Comparison of ENCODE assay signal across 8 cellular contexts in genomic region chr1:63327417-63328139, GRCh38. TPM values are rescaled to one million over a fixed set of nuclear protein-coding genes. Genes with fewer than 3 reads are reported as not detected.
DNase-seq lines count a peak whose midpoint lies in the region; ATAC-seq and TF ChIP-seq lines count a peak whose summit lies in the region.

No MANE protein-coding gene starts in this region.

- peak overlapping the region; percentile 52 for H3K9ac ChIP-seq in OCI-LY3 (ENCODE audit: low read length)

- no peak overlapping the region for H3K27ac ChIP-seq in AG04450 (ENCODE audit: low read depth, low read length)
- no peak overlapping the region for H3K27ac ChIP-seq in OCI-LY3 (ENCODE audit: low read length)

- in situ Hi-C loops in G401 (cut with HindIII; ENCODE audit: low sequenced_read_pairs) (no loop called here), astrocyte of the spinal cord (cut with HindIII; ENCODE audit: low sequenced_read_pairs) (no loop called here)

- peak; percentile 79 for TF ChIP-seq CTCF in AG04450 (IDR thresholded peaks at IDR 0.05; ENCODE audit: low read depth, low read length)
- TF ChIP-seq CTCF in OCI-LY3 (IDR thresholded peaks at IDR 0.05; ENCODE audit: low read depth, low read length) = peak; percentile 65
- TF ChIP-seq CTCF in astrocyte of the spinal cord (IDR thresholded peaks at IDR 0.05; ENCODE audit: low read depth, low read length) = peak; percentile 85

- H3K4me3 ChIP-seq in AG04450 (ENCODE audit: low read depth, low read length) (no peak overlapping the region), OCI-LY3 (ENCODE audit: low read length) (peak overlapping the region; percentile 76), astrocyte of the spinal cord (ENCODE audit: low read depth, low read length) (no peak overlapping the region)

- H2AFZ ChIP-seq in OCI-LY3 (ENCODE audit: low read depth, low read length) = peak overlapping the region; percentile 94

- POLR2A ChIA-PET in AG04450 (lab: Yijun Ruan, JAX) = no interaction called here

- CTCF ChIA-PET in AG04450 (lab: Charles Lee) = interaction anchor here (0.5 to 3.3 kb wide), 27 partner anchors 9 to 1589 kb away, joined by 3 to 18 read pairs (median 4); no protein-coding TSS in a partner anchor

- H3K36me3 ChIP-seq in OCI-LY3 (replicated peaks; ENCODE audit: low read depth, low read length) = no peaks in the 10 kb centered on the region

- peak; percentile 15 for DNase-seq in AG04450 (ENCODE audit: low read depth, low spot score)
- peak; percentile 19 for DNase-seq in G401 (ENCODE audit: low spot score)
- peak; percentile 43 for DNase-seq in astrocyte of the spinal cord (ENCODE audit: low read depth, low spot score)
- peak; percentile 85 for DNase-seq in iPS-NIHi11 (ENCODE audit: low spot score)
- DNase-seq in stimulated activated naive CD8-positive, alpha-beta T cell treated with anti-CD3 and anti-CD28 coated beads, Interleukin-15, Interleukin-2, amounts not matched to agents 100 U/mL and 50 U/mL, for 24 hours = peak; percentile 66

- H3K9me3 ChIP-seq in AG04450 (ENCODE audit: control insufficient read depth, insufficient read depth, low read length) = peaks cover 16% of the 10 kb centered on the region; the same call in 1 of the 2 replicates
- no peaks in the 10 kb centered on the region for H3K9me3 ChIP-seq in OCI-LY3 (ENCODE audit: insufficient read depth, low read length)

- H3K4me2 ChIP-seq in OCI-LY3 (ENCODE audit: low read length) = peak overlapping the region; percentile 98

- no peaks in the 10 kb centered on the region for H3K79me2 ChIP-seq in OCI-LY3 (ENCODE audit: low read length)

- H3K27me3 ChIP-seq in AG04450 (ENCODE audit: control insufficient read depth, insufficient read depth, low read length) = peaks cover 82% of the 10 kb centered on the region
- H3K27me3 ChIP-seq in OCI-LY3 (ENCODE audit: low read depth, low read length) = no peaks in the 10 kb centered on the region

- H4K20me1 ChIP-seq in OCI-LY3 (ENCODE audit: insufficient read depth, low read length) = no peaks in the 10 kb centered on the region

- H3K4me1 ChIP-seq in OCI-LY3 (ENCODE audit: low read length) = 0 out of 2 replicates have a peak, but pooled peaks cover 3% of the 10 kb centered on the region

- ATAC-seq in HG03442 (IDR thresholded peaks at IDR 0.05; ENCODE audit: unreplicated experiment) (peak; percentile 63), HG03135 (IDR thresholded peaks at IDR 0.05; ENCODE audit: unreplicated experiment) (no peak)
- ATAC-seq in stimulated activated naive CD8-positive, alpha-beta T cell treated with anti-CD3 and anti-CD28 coated beads, Interleukin-15, Interleukin-2, amounts not matched to agents 100 U/mL and 50 U/mL, for 24 hours = peak; percentile 62

RNA-seq across cellular contexts. Expression of gene FOXD3, which starts 5.2 kb away (rescaled TPM):
- polyA plus RNA-seq in AG04450 (2011; rRNA removed) = not detected in 2 replicates
- polyA minus RNA-seq in AG04450 (2011; rRNA and poly(A)+ RNA removed) = not detected in 2 replicates
- total RNA-seq in G401 (2014; rRNA removed; shearing (Covaris generic)) = 0.06 TPM in 1 of 2 replicates, not detected in the other

RNA-seq across cellular contexts. Expression of gene ALG6, which starts 39.8 kb away (rescaled TPM):
- polyA plus RNA-seq in AG04450 (2011; rRNA removed) = 13.2 and 21.6 TPM in 2 replicates
- polyA minus RNA-seq in AG04450 (2011; rRNA and poly(A)+ RNA removed) = 5.1 and 11.1 TPM in 2 replicates
- 12.5 and 19.1 TPM in 2 replicates for total RNA-seq in G401 (2014; rRNA removed; shearing (Covaris generic))

Comparison
In these comparisons a context has a peak if more than half of its experiments do, and no peak if none do; other contexts are left out.
1. DNase-seq: peak in every context shown above with its lines; median percentile 85 in iPS-NIHi11; 66 in stimulated activated naive CD8-positive, alpha-beta T cell treated with anti-CD3 and anti-CD28 coated beads, Interleukin-15, Interleukin-2, amounts not matched to agents 100 U/mL and 50 U/mL, for 24 hours; 43 in astrocyte of the spinal cord; 19 in G401; 15 in AG04450.